1 cellular context compared by ENCODE assay signal in genomic region chr1:3772027-3772714, GRCh38.
TF ChIP-seq lines count a peak whose summit lies in the region.

No MANE protein-coding gene starts in this region.

TF ChIP-seq in K562, 482 proteins besides CTCF, POLR2A, EP300 and RAD21 (continued from another document and continues in another):
- TF ChIP-seq ETS1 (conservative IDR thresholded peaks at IDR 0.05; ENCODE audit: control insufficient read depth, low read depth, low read length): peak; percentile 45; the same call in 1 of the 2 replicates
- TF ChIP-seq, protein P1, sequence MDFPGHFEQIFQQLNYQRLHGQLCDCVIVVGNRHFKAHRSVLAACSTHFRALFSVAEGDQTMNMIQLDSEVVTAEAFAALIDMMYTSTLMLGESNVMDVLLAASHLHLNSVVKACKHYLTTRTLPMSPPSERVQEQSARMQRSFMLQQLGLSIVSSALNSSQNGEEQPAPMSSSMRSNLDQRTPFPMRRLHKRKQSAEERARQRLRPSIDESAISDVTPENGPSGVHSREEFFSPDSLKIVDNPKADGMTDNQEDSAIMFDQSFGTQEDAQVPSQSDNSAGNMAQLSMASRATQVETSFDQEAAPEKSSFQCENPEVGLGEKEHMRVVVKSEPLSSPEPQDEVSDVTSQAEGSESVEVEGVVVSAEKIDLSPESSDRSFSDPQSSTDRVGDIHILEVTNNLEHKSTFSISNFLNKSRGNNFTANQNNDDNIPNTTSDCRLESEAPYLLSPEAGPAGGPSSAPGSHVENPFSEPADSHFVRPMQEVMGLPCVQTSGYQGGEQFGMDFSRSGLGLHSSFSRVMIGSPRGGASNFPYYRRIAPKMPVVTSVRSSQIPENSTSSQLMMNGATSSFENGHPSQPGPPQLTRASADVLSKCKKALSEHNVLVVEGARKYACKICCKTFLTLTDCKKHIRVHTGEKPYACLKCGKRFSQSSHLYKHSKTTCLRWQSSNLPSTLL (IDR thresholded peaks at IDR 0.05): no peak
- no peak for TF ChIP-seq RERE (CRISPR knock-in tag; IDR thresholded peaks at IDR 0.05; ENCODE audit: borderline replicate concordance)
- TF ChIP-seq YBX1 (IDR thresholded peaks at IDR 0.05): no peak
- TF ChIP-seq ILF3 (IDR thresholded peaks at IDR 0.05; ENCODE audit: borderline replicate concordance): no peak; the same call in 1 of the 2 replicates
- TF ChIP-seq, protein P2, sequence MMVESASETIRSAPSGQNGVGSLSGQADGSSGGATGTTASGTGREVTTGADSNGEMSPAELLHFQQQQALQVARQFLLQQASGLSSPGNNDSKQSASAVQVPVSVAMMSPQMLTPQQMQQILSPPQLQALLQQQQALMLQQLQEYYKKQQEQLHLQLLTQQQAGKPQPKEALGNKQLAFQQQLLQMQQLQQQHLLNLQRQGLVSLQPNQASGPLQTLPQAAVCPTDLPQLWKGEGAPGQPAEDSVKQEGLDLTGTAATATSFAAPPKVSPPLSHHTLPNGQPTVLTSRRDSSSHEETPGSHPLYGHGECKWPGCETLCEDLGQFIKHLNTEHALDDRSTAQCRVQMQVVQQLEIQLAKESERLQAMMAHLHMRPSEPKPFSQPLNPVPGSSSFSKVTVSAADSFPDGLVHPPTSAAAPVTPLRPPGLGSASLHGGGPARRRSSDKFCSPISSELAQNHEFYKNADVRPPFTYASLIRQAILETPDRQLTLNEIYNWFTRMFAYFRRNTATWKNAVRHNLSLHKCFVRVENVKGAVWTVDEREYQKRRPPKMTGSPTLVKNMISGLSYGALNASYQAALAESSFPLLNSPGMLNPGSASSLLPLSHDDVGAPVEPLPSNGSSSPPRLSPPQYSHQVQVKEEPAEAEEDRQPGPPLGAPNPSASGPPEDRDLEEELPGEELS (CRISPR knock-in tag; IDR thresholded peaks at IDR 0.05; ENCODE audit: borderline replicate concordance): no peak; the same call in 1 of the 2 replicates
- TF ChIP-seq KAT7 (CRISPR knock-in tag; IDR thresholded peaks at IDR 0.05; ENCODE audit: borderline replicate concordance): peak; percentile 79; the same call in 1 of the 2 replicates
- TF ChIP-seq ZKSCAN1 (IDR thresholded peaks at IDR 0.05; ENCODE audit: low read depth, low read length): no peak
- no peak; the same call in 1 of the 2 replicates for TF ChIP-seq CEBPG (CRISPR knock-in tag; IDR thresholded peaks at IDR 0.05)
- no peak for TF ChIP-seq CEBPG (tag; conservative IDR thresholded peaks at IDR 0.05 in 1 of 2, IDR thresholded peaks at IDR 0.05 in 1 of 2)
- TF ChIP-seq GTF2F1 (IDR thresholded peaks at IDR 0.05; ENCODE audit: low read depth, low read length): no peak
- no peak; the same call in 1 of the 2 replicates for TF ChIP-seq ZBTB40 (IDR thresholded peaks at IDR 0.05)
- no peak for TF ChIP-seq ZBTB40 (CRISPR knock-in tag; IDR thresholded peaks at IDR 0.05)
- TF ChIP-seq ZBTB17 (CRISPR knock-in tag; IDR thresholded peaks at IDR 0.05): 0 out of 2 replicates have a peak, but pooled peaks have one; percentile 27
- no peak for TF ChIP-seq ZNF586 (CRISPR knock-in tag; conservative IDR thresholded peaks at IDR 0.05)
- TF ChIP-seq PHF8 (IDR thresholded peaks at IDR 0.05; ENCODE audit: borderline replicate concordance, low read length): peak; percentile 73; the same call in 1 of the 2 replicates
- TF ChIP-seq MYC (IDR thresholded peaks at IDR 0.05; ENCODE audit: low read depth, low read length): peak; percentile 86
- no peak for TF ChIP-seq MYC (CRISPR knock-in tag; IDR thresholded peaks at IDR 0.05; ENCODE audit: borderline replicate concordance, low read depth)
- TF ChIP-seq USF1 (CRISPR knock-in tag; IDR thresholded peaks at IDR 0.05): peak; percentile 65
- TF ChIP-seq CBFA2T2 (conservative IDR thresholded peaks at IDR 0.05): no peak; the same call in 1 of the 2 replicates
- TF ChIP-seq IRF9 (tag; IDR thresholded peaks at IDR 0.05): no peak
- peak; percentile 12; the same call in 1 of the 2 replicates for TF ChIP-seq NFIC (IDR thresholded peaks at IDR 0.05)
- peak; percentile 45; the same call in 1 of the 2 replicates for TF ChIP-seq ZBTB1 (CRISPR knock-in tag; IDR thresholded peaks at IDR 0.05; ENCODE audit: borderline replicate concordance, low read depth)
- peak; percentile 74 for TF ChIP-seq ARID4B (CRISPR knock-in tag; IDR thresholded peaks at IDR 0.05)
- no peak for TF ChIP-seq NFYB (IDR thresholded peaks at IDR 0.05; ENCODE audit: extremely low read depth, insufficient read length)
